In the genomic region with DNA sequence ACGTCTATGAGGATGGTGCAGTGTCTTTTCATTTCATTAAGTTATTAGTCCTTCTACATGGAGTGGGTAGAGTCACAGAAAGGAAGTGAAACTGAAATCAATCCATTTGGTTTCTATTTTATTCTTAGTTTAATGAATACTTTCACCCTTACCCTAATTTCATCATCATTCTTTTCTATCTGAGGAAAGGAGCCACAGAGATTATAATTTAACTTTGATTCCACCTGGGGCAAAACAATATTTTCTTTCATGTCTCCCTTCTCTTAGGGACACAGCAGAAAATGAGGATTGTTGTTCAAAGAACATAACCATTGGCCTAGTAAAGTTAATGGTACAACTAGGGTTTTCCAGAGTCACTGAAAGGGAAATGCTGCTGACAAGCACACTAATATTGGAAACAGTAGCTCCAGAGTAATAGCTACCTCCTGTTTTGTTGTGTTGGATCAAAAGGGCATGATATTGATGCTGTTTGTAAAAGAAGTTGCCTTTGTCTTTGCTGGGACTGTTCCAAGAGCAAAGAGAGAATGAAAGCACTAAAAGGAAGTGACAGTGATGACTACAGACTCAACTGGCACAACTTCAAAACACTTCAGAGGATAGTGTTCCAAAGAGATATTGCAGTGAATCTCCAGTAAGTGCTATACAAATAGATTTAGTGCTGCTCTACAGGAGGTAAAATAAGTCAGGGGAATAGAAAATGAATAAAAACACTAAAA, we compare ENCODE assay signal across 11 cellular contexts.
A peak's percentile ranks its signal among the peaks of the same experiment; 100 is the strongest.
DNase-seq lines count a peak whose midpoint lies in the region; ATAC-seq lines count a peak whose summit lies in the region.
"Had no signal": no experiment of that assay in that cellular context is flagged by ENCODE, and none has a peak within 500 bp of the region (broad histone marks: within the 10 kb centered on the region; RNA-seq: fewer than 3 reads in every experiment).

No MANE protein-coding gene starts in this region.

- intact Hi-C loops in left ventricle myocardium superior (cut with micrococcal nuclease) = no loop called here

- H3K9ac ChIP-seq in BLaER1 = no peak overlapping the region

- DNase-seq in RPMI8226 (peak; percentile 28), T-helper 2 cell (no peak), NCI-H82 treated with DMSO at 0.1 percent for 48 hours (lab: John Stamatoyannopoulos, UW; ENCODE audit: unreplicated experiment) (no peak), left ventricle myocardium superior (no peak), iPS-NIHi7 (ENCODE audit: extremely low spot score) (no peak)
- DNase-seq: activated effector memory CD4-positive, alpha-beta T cell treated with Interleukin-2 at 50 U/mL for 16 hours; DND-41; NCI-H2227 treated with DMSO at 0.1 percent for 48 hours had no signal

- H3K4me3 ChIP-seq in BLaER1 = no peak overlapping the region

- peak overlapping the region; percentile 49; the same call in 1 of the 2 replicates for H3K4me2 ChIP-seq in BLaER1

- H3K27ac ChIP-seq in BLaER1 = no peak overlapping the region; the same call in 1 of the 2 replicates

- H3K27me3 ChIP-seq in BLaER1 = no peaks in the 10 kb centered on the region

- H4K20me1 ChIP-seq in BLaER1 = no peaks in the 10 kb centered on the region

- H3K4me1 ChIP-seq in BLaER1 = peaks cover 12% of the 10 kb centered on the region

- H3K9me3 ChIP-seq in BLaER1 = no peaks in the 10 kb centered on the region

- H3K36me3 ChIP-seq in BLaER1 = no peaks in the 10 kb centered on the region

- peak; percentile 63 for ATAC-seq in GM19324 (IDR thresholded peaks at IDR 0.05; ENCODE audit: low FRiP score, unreplicated experiment)
- ATAC-seq in HG03039 (IDR thresholded peaks at IDR 0.05; ENCODE audit: unreplicated experiment) = peak; percentile 79
- ATAC-seq in left ventricle myocardium superior = no peak
